In the genomic region with DNA sequence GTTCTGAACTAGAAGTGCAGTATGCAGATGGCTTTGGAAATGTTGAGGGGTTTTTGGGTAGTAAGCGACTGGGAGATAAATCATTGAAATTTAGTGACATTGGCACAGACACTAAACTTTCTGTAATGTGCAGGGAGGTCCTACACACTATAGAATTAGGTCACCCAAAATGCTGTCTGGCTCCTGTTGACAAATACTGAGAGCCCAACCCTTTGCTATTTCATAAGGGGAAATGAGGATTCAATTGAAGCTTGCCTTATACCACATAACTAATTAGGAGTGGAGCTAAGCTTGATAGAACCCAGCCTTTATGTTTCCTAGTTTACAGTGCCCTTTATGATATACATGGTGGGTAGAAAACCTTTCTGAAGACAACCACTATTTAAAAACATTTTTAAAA, we compare ENCODE assay signal across 21 cellular contexts. TPM values are rescaled to one million over a fixed set of nuclear protein-coding genes. Genes with fewer than 3 reads are reported as not detected.
A peak's percentile ranks its signal among the peaks of the same experiment; 100 is the strongest.
DNase-seq lines count a peak whose midpoint lies in the region; ATAC-seq, FAIRE-seq and TF ChIP-seq lines count a peak whose summit lies in the region.
"Had no signal": no experiment of that assay in that cellular context is flagged by ENCODE, and none has a peak within 500 bp of the region (broad histone marks: within the 10 kb centered on the region; RNA-seq: fewer than 3 reads in every experiment).

No MANE protein-coding gene starts in this region.

- ATAC-seq in SK-N-SH treated with all-trans-retinoic acid at 6 μM for 48 hours, result no peak
- ATAC-seq: GM12878 had no signal

- H3K27me3 Mint-ChIP-seq in astrocyte (ENCODE audit: low read depth, unreplicated experiment) (no peaks in the 10 kb centered on the region), osteocyte (ENCODE audit: unreplicated experiment) (no peaks in the 10 kb centered on the region)
- H3K27me3 Mint-ChIP-seq: B cell had no signal

- H3K4me3 ChIP-seq in SK-N-SH (ENCODE audit: low read depth in 2 of 2, low read length in 1 of 2) (no peak overlapping the region), astrocyte (ENCODE audit: insufficient read depth, low read depth, low read length) (no peak overlapping the region), right atrium auricular region (no peak overlapping the region), thyroid gland (replicated peaks in 1 of 3) (no peak overlapping the region), MG63 (no peak overlapping the region)
- H3K4me3 ChIP-seq: esophagus muscularis mucosa, GM12878 had no signal

- H3K27me3 ChIP-seq in SK-N-SH (ENCODE audit: insufficient read depth) (no peaks in the 10 kb centered on the region), astrocyte (ENCODE audit: insufficient read depth, low read length) (no peaks in the 10 kb centered on the region), right atrium auricular region (no peaks in the 10 kb centered on the region), thyroid gland (no peaks in the 10 kb centered on the region), MG63 (no peaks in the 10 kb centered on the region)
- H3K27me3 ChIP-seq: esophagus muscularis mucosa had no signal

- no peak for FAIRE-seq in astrocyte (lab: Jason Lieb, UNC)
- FAIRE-seq: GM12878 had no signal

- H2AFZ ChIP-seq in SK-N-SH (ENCODE audit: low read depth) (no peak overlapping the region), astrocyte (ENCODE audit: low read depth, low read length) (no peak overlapping the region)

- CTCF ChIA-PET in SK-N-SH (lab: Yijun Ruan, JAX), result interaction anchor here (1.1 kb wide), 2 partner anchors 185 to 189 kb away, joined by 3 to 4 read pairs; no protein-coding TSS in a partner anchor

- TF ChIP-seq EP300 in SK-N-SH (IDR thresholded peaks at IDR 0.05; ENCODE audit: borderline replicate concordance in 1 of 2, low read depth in 1 of 2, low read length in 1 of 2), result no peak

- no peak overlapping the region for H3K27ac Mint-ChIP-seq in astrocyte (ENCODE audit: unreplicated experiment)
- H3K27ac Mint-ChIP-seq in osteocyte (ENCODE audit: unreplicated experiment), result no peak overlapping the region
- H3K27ac Mint-ChIP-seq: B cell had no signal

- no peaks in the 10 kb centered on the region for H3K9me3 Mint-ChIP-seq in astrocyte (ENCODE audit: unreplicated experiment)
- H3K9me3 Mint-ChIP-seq in osteocyte (ENCODE audit: unreplicated experiment), result no peaks in the 10 kb centered on the region
- H3K9me3 Mint-ChIP-seq: nephron progenitor cell had no signal

- H3K9me2 ChIP-seq in SK-N-SH, result no peaks in the 10 kb centered on the region

- H3K4me2 ChIP-seq in SK-N-SH (peak overlapping the region; percentile 64; the same call in 1 of the 2 replicates), astrocyte (ENCODE audit: low read length) (peak overlapping the region; percentile 80)

- DNase-seq in SK-N-SH (no peak), astrocyte (ENCODE audit: low read depth) (no peak), right atrium auricular region (ENCODE audit: low spot score) (no peak), thyroid gland (no peak), MG63 (no peak), osteocyte (ENCODE audit: extremely low spot score, unreplicated experiment) (no peak), islet precursor cell (no peak)
- DNase-seq: activated CD4-positive, alpha-beta T cell treated with anti-CD3 and anti-CD28 coated beads for 1 hour; activated T-cell treated with anti-CD3 and anti-CD28 coated beads, Interleukin-2, amount 50 U/mL, for 1 hour; amniotic stem cell; COR-L47; DND-41; MM.1S; NCI-H187; posterior cingulate gyrus; SHP77 had no signal

- H4K20me1 ChIP-seq in SK-N-SH (ENCODE audit: insufficient read depth) (no peaks in the 10 kb centered on the region), astrocyte (ENCODE audit: insufficient read depth, low read length) (peaks cover 3% of the 10 kb centered on the region)

- no peak overlapping the region; the same call in 1 of the 2 replicates for H3K9ac ChIP-seq in SK-N-SH
- H3K9ac ChIP-seq in astrocyte (ENCODE audit: low read length), result peak overlapping the region; percentile 67

- H3K27ac ChIP-seq in SK-N-SH (ENCODE audit: low read depth in 2 of 2, low read length in 1 of 2) (peak overlapping the region in 1 of 2 experiments; percentile 94; a peak in 3 of 4 replicates), astrocyte (ENCODE audit: low read depth, low read length) (peak overlapping the region; percentile 79), right atrium auricular region (peak overlapping the region; percentile 19 to 58), thyroid gland (peak overlapping the region; percentile 73 to 89 (median 76))

- H3K4me1 Mint-ChIP-seq in astrocyte (ENCODE audit: low read depth, unreplicated experiment) (peaks cover 36% of the 10 kb centered on the region), osteocyte (ENCODE audit: unreplicated experiment) (peaks cover 32% of the 10 kb centered on the region)
- H3K4me1 Mint-ChIP-seq: B cell had no signal

- peaks cover 0 to 47% of the 10 kb centered on the region in 2 experiments; a peak in 3 of 4 replicates for H3K4me1 ChIP-seq in SK-N-SH (ENCODE audit: control insufficient read depth in 1 of 2, insufficient read depth in 2 of 2, low read depth in 1 of 2, low read length in 1 of 2)
- H3K4me1 ChIP-seq in astrocyte (ENCODE audit: insufficient read depth, low read length), result peaks cover 28% of the 10 kb centered on the region
- H3K4me1 ChIP-seq in right atrium auricular region, result peaks cover 0 to 42% of the 10 kb centered on the region in 2 donors
- H3K4me1 ChIP-seq in thyroid gland, result peaks cover 25 to 34% of the 10 kb centered on the region in 2 donors

- H3K4me3 Mint-ChIP-seq in astrocyte (ENCODE audit: unreplicated experiment), result no peak overlapping the region
- no peak overlapping the region for H3K4me3 Mint-ChIP-seq in osteocyte (ENCODE audit: unreplicated experiment)
- H3K4me3 Mint-ChIP-seq: B cell, nephron progenitor cell had no signal

- H3K36me3 Mint-ChIP-seq in astrocyte (ENCODE audit: low read depth, unreplicated experiment) (peaks cover 22% of the 10 kb centered on the region), osteocyte (ENCODE audit: unreplicated experiment) (peaks cover 58% of the 10 kb centered on the region)

- H3K36me3 ChIP-seq in SK-N-SH (replicated peaks in 1 of 2; ENCODE audit: control insufficient read depth in 1 of 2, insufficient read depth in 2 of 2, low read length in 1 of 2) (peaks cover 63 to 66% of the 10 kb centered on the region in 2 experiments), astrocyte (ENCODE audit: insufficient read depth, low read length) (peaks cover 61% of the 10 kb centered on the region), right atrium auricular region (peaks cover 80% of the 10 kb centered on the region), thyroid gland (peaks cover 31 to 38% of the 10 kb centered on the region in 2 donors), MG63 (peaks cover 89% of the 10 kb centered on the region)

- H3K9me3 ChIP-seq in SK-N-SH (no peaks in the 10 kb centered on the region), astrocyte (ENCODE audit: insufficient read depth, low read depth, low read length) (no peaks in the 10 kb centered on the region), right atrium auricular region (no peaks in the 10 kb centered on the region), thyroid gland (no peaks in the 10 kb centered on the region), MG63 (no peaks in the 10 kb centered on the region)
- H3K9me3 ChIP-seq: esophagus muscularis mucosa had no signal

- 100% methylated on average over 1 of the region's 1 CpG for WGBS in SK-N-SH (ENCODE audit: low lambda C conversion rate)
- 100% methylated on average over 1 of the region's 1 CpG for WGBS in thyroid gland, 2 donors

- TF ChIP-seq RAD21 in SK-N-SH (IDR thresholded peaks at IDR 0.05; ENCODE audit: low read length), result no peak

- intact Hi-C loops in thyroid gland (cut with DNase I), result no loop called here

- TF ChIP-seq CTCF in SK-N-SH (IDR thresholded peaks at IDR 0.05) (no peak), astrocyte (IDR thresholded peaks at IDR 0.05; ENCODE audit: insufficient read depth, low read depth, low read length) (no peak), right atrium auricular region (IDR thresholded peaks at IDR 0.05) (no peak), thyroid gland (IDR thresholded peaks at IDR 0.05) (no peak), osteocyte (IDR thresholded peaks at IDR 0.05) (no peak)

- TF ChIP-seq POLR2A in thyroid gland (IDR thresholded peaks at IDR 0.05), result no peak

- POLR2A ChIA-PET in SK-N-SH (lab: Yijun Ruan, JAX), result no interaction called here

- peaks cover 21% of the 10 kb centered on the region; the same call in 1 of the 2 replicates for H3K79me2 ChIP-seq in SK-N-SH (ENCODE audit: insufficient read depth)
- H3K79me2 ChIP-seq in astrocyte (ENCODE audit: insufficient read depth, low read length), result peaks cover 18% of the 10 kb centered on the region

- peaks cover 43% of the 10 kb centered on the region for H3F3A ChIP-seq in SK-N-SH (replicated peaks; ENCODE audit: insufficient read depth)

TF ChIP-seq in SK-N-SH, 30 proteins besides CTCF, POLR2A, EP300 and RAD21 (continues in another document):
- TF ChIP-seq ELF1 (IDR thresholded peaks at IDR 0.05) (no peak), JUND (IDR thresholded peaks at IDR 0.05) (no peak), SMC3 (IDR thresholded peaks at IDR 0.05; ENCODE audit: low read depth, low read length) (no peak), EZH2phosphoT487 (IDR thresholded peaks at IDR 0.05; ENCODE audit: borderline replicate concordance, low read depth) (no peak)

RNA-seq across cellular contexts. Expression of gene HMGXB3, which starts 22.6 kb away (rescaled TPM):
- 28.8 and 39.9 TPM in 2 replicates for polyA plus RNA-seq in SK-N-SH (2012; rRNA removed)
- polyA plus RNA-seq in SK-N-SH (2012; cell fraction: cytosol; rRNA removed), result 21.3 and 23.0 TPM in 2 replicates
- polyA plus RNA-seq in SK-N-SH (2012; cell fraction: nucleus; rRNA removed), result 80.4 and 109 TPM in 2 replicates
- total RNA-seq in astrocyte (58.1 and 58.6 TPM in 2 replicates), right atrium auricular region (10 to 100 TPM; 18.4 to 21.1 TPM), thyroid gland (10 to 100 TPM; 35.5 to 70.2 (median 41.1) TPM), osteocyte (54.6 and 58.6 TPM in 2 replicates)
- total RNA-seq in MG63 (2014; rRNA removed; shearing (Covaris generic); ENCODE audit: low replicate concordance), result 28.9 and 38.2 TPM in 2 replicates

RNA-seq across cellular contexts. Expression of gene TIGD6, which starts 22.7 kb away (rescaled TPM):
- 4.7 and 4.8 TPM in 2 replicates for polyA plus RNA-seq in SK-N-SH (2012; rRNA removed)
- 4.2 and 4.7 TPM in 2 replicates for polyA plus RNA-seq in SK-N-SH (2012; cell fraction: cytosol; rRNA removed)
- 4.2 and 6.3 TPM in 2 replicates for polyA plus RNA-seq in SK-N-SH (2012; cell fraction: nucleus; rRNA removed)
- total RNA-seq in astrocyte (5.5 and 6.2 TPM in 2 replicates), right atrium auricular region (1 to 10 TPM; 1.6 to 2.3 TPM), thyroid gland (1 to 10 TPM; 6.4 to 7.9 (median 6.7) TPM), osteocyte (5.6 and 5.9 TPM in 2 replicates)
- 4.9 and 6.6 TPM in 2 replicates for total RNA-seq in MG63 (2014; rRNA removed; shearing (Covaris generic); ENCODE audit: low replicate concordance)
